ENCODE assay signal across 8 cellular contexts in the genomic region with DNA sequence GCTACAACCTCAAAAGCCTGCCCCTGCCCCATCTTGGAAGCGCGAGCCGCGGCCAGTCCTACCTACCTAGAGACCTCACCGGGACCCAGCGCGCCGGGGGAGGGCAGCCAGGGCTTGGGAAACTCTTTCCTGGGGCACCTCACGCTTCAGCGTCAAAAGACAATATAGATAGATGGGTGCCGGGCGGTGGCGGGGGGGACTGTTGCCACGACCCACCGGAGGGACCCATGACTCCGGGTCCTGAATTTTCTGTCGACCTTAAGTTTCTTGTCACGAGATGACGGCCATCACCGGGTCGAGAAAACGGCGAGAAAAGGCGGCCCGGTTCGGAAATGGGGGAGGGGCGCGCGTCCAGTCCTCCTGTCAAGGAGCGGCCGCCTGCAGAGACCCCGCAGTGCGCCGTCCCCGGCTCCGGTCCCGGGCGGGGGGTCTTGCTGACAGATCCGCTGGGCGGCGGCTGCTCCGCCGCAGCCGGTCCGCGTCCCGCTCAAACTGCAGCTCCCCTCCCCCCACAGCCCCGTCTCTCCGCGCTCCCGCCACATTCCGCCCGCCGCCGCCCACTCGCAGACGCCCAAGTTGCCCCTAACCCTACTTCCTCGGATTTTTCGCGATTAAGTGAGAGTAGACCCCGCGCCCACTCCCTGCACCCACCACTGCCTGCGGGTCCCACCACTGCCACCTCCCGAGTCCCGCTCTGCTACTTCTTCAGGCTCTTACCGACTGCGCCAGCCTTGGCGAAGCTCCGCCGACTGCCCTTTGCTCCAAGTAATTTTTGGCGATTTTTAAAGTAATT.
A peak's percentile ranks its signal among the peaks of the same experiment; 100 is the strongest.
DNase-seq lines count a peak whose midpoint lies in the region; ATAC-seq, FAIRE-seq and TF ChIP-seq lines count a peak whose summit lies in the region.

No MANE protein-coding gene starts in this region.

- H3K27me3 ChIP-seq in gastroesophageal sphincter (no peaks in the 10 kb centered on the region), osteoblast (ENCODE audit: insufficient read depth, low read length) (no peaks in the 10 kb centered on the region), upper lobe of right lung (no peaks in the 10 kb centered on the region)

- H3K27ac ChIP-seq in gastroesophageal sphincter: peak overlapping the region; percentile 73 to 96 (median 91)
- peak overlapping the region; percentile 89 for H3K27ac ChIP-seq in osteoblast (ENCODE audit: low read depth, low read length)
- H3K27ac ChIP-seq in upper lobe of right lung: peak overlapping the region; percentile 82

- peak overlapping the region; percentile 88 for H3K4me2 ChIP-seq in osteoblast (ENCODE audit: insufficient read depth, low read length)

- H3K36me3 ChIP-seq in gastroesophageal sphincter (no peaks in the 10 kb centered on the region), osteoblast (ENCODE audit: insufficient read depth, low read length) (no peaks in the 10 kb centered on the region), upper lobe of right lung (no peaks in the 10 kb centered on the region)

- intact Hi-C loops in upper lobe of right lung (cut with DNase I): no loop called here

- DNase-seq in GM12891 (ENCODE audit: insufficient read length, low spot score): peak; percentile 13
- DNase-seq in NCI-H774 (lab: John Stamatoyannopoulos, UW): peak; percentile 8
- DNase-seq in activated T-helper 1 cell treated with anti-CD3 and anti-CD28 coated beads, Interleukin-2, amount 50 U/mL, for 16 hours (ENCODE audit: low read depth in 1 of 2, low spot score in 1 of 2): peak; percentile 21 to 22
- peak; percentile 57 for DNase-seq in osteoblast (ENCODE audit: insufficient read length, low spot score, missing footprints)
- DNase-seq in upper lobe of right lung: peak; percentile 80
- no peak for DNase-seq in putamen (ENCODE audit: low spot score)

- 0 to 1% methylated on average over 13 to 23 of the region's 71 CpGs for WGBS in gastroesophageal sphincter (ENCODE audit: low coverage in 1 of 2), 2 donors

- ATAC-seq in HG02759 (IDR thresholded peaks at IDR 0.05; ENCODE audit: unreplicated experiment) (peak; percentile 10), gastroesophageal sphincter (peak; percentile 40), upper lobe of right lung (peak; percentile 19)

- H2AFZ ChIP-seq in osteoblast (ENCODE audit: low read length): peak overlapping the region; percentile 80

- H4K20me1 ChIP-seq in osteoblast (ENCODE audit: insufficient read depth, low read length): peaks cover 2% of the 10 kb centered on the region

- TF ChIP-seq CTCF in gastroesophageal sphincter (IDR thresholded peaks at IDR 0.05): peak in 1 of 4 experiments; percentile 26
- no peak for TF ChIP-seq CTCF in osteoblast (IDR thresholded peaks at IDR 0.05; ENCODE audit: extremely low read depth, low read depth, low read length)
- no peak for TF ChIP-seq CTCF in upper lobe of right lung (IDR thresholded peaks at IDR 0.05)

- peak overlapping the region; percentile 62 to 78 for H3K4me3 ChIP-seq in gastroesophageal sphincter
- H3K4me3 ChIP-seq in osteoblast (ENCODE audit: insufficient read depth, low read length): peak overlapping the region; percentile 85
- H3K4me3 ChIP-seq in upper lobe of right lung: peak overlapping the region; percentile 72

- TF ChIP-seq POLR2A in GM12891 (IDR thresholded peaks at IDR 0.05; ENCODE audit: low read depth, low read length) (no peak), gastroesophageal sphincter (IDR thresholded peaks at IDR 0.05) (peak in 1 of 2 donors; percentile 1)

- no peak for TF ChIP-seq EP300 in gastroesophageal sphincter (IDR thresholded peaks at IDR 0.05)

- H3K4me1 ChIP-seq in gastroesophageal sphincter (peaks cover 0 to 49% (median 3%) of the 10 kb centered on the region in 3 donors), osteoblast (ENCODE audit: insufficient read depth, low read length) (peaks cover 28% of the 10 kb centered on the region), upper lobe of right lung (peaks cover 21% of the 10 kb centered on the region)

- peaks cover 85% of the 10 kb centered on the region for H3K79me2 ChIP-seq in osteoblast (ENCODE audit: insufficient read depth, low read length)

- no peak for FAIRE-seq in GM12891 (lab: Jason Lieb, UNC)

- H3K9me3 ChIP-seq in gastroesophageal sphincter (no peaks in the 10 kb centered on the region), osteoblast (ENCODE audit: low read depth, low read length) (no peaks in the 10 kb centered on the region), upper lobe of right lung (no peaks in the 10 kb centered on the region)

TF ChIP-seq in GM12891, 5 proteins besides CTCF, POLR2A, EP300 and RAD21:
- no peak for TF ChIP-seq POLR2AphosphoS5 (IDR thresholded peaks at IDR 0.05; ENCODE audit: low read depth, low read length)
- TF ChIP-seq TAF1 (IDR thresholded peaks at IDR 0.05; ENCODE audit: low read depth, low read length): 0 out of 2 replicates have a peak, but pooled peaks have one; percentile 42
